1 cellular context compared by ENCODE assay signal in genomic region chr11:111586305-111586915, GRCh38.
TF ChIP-seq lines count a peak whose summit lies in the region.

No MANE protein-coding gene starts in this region.

TF ChIP-seq in GM12878, 131 proteins besides CTCF, POLR2A, EP300 and RAD21:
- no peak for TF ChIP-seq ZBTB4 (CRISPR knock-in tag; IDR thresholded peaks at IDR 0.05)
- TF ChIP-seq PKNOX1 (IDR thresholded peaks at IDR 0.05): no peak
- TF ChIP-seq GATAD2B (conservative IDR thresholded peaks at IDR 0.05; ENCODE audit: low read depth): no peak
- no peak for TF ChIP-seq HSF1 (IDR thresholded peaks at IDR 0.05; ENCODE audit: low read depth, low read length)
- TF ChIP-seq REST (IDR thresholded peaks at IDR 0.05; ENCODE audit: low read depth, low read length): no peak
- TF ChIP-seq SUZ12 (IDR thresholded peaks at IDR 0.05; ENCODE audit: unreplicated experiment): no peak
- TF ChIP-seq ZZZ3 (IDR thresholded peaks at IDR 0.05; ENCODE audit: control insufficient read depth, insufficient read length, low read depth): no peak
- peak; percentile 61; the same call in 1 of the 2 replicates for TF ChIP-seq SMC3 (IDR thresholded peaks at IDR 0.05; ENCODE audit: borderline replicate concordance, low read length)
